Comparison of ENCODE assay signal across 9 cellular contexts in the genomic region with DNA sequence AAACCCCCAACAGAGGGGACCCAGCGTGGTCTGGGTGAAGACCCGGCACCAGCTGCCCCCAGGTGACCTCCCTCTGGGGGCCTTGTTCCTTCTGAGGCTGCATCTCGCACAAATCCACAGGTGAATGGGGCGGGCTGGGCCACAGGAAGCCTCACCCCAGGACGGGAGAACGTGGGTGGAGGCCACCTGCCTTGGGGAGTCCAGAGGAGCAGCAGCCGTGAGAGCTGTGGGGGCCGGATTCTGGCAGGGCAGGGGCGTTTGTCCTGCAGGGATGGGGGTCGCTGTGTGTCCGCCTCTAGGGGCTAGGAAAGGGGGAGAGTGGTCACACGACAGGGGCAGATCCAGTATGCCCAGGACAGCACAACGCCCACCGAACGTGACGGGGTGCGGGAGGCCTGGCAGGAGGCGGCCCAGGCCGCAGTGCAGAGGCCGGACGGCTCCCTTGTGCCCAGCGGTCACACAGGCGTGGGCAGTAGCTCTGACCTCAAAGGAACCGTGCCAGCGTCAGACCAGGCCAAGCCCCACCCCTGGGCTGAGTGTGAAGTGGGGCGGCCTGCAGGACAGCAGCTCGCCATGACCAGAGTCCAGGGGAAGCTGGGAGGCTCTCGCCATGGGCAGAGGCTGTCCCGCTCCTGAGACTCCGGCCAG. TPM values are rescaled to one million over a fixed set of nuclear protein-coding genes. Genes with fewer than 3 reads are reported as not detected.
DNase-seq lines count a peak whose midpoint lies in the region; ATAC-seq, FAIRE-seq and TF ChIP-seq lines count a peak whose summit lies in the region.
"Had no signal": no experiment of that assay in that cellular context is flagged by ENCODE, and none has a peak within 500 bp of the region (broad histone marks: within the 10 kb centered on the region; RNA-seq: fewer than 3 reads in every experiment).

No MANE protein-coding gene starts in this region.

- H3K27me3 ChIP-seq in adrenal gland: no peaks in the 10 kb centered on the region
- H3K27me3 ChIP-seq in lower lobe of right lung (ENCODE audit: low read depth): no peaks in the 10 kb centered on the region
- H3K27me3 ChIP-seq: uterus had no signal

- intact Hi-C loops in Right ventricle myocardium inferior (cut with DNase I): no loop called here
- intact Hi-C loops in cardiac septum (cut with DNase I): no loop called here
- intact Hi-C loops in adrenal gland (cut with DNase I): no loop called here
- intact Hi-C loops in lower lobe of right lung (cut with DNase I): no loop called here
- intact Hi-C loops in kidney (cut with DNase I): no loop called here

- WGBS in adrenal gland, 4 donors: 57 to 85% (median 82%) methylated on average over 6 to 30 of the region's 30 CpGs

- H3K4me3 ChIP-seq in adrenal gland (no peak overlapping the region), lower lobe of right lung (no peak overlapping the region), kidney (ENCODE audit: low read length in 2 of 2) (no peak overlapping the region)
- H3K4me3 ChIP-seq: uterus had no signal

- H3K36me3 ChIP-seq in adrenal gland (replicated peaks in 1 of 2): peaks cover 0 to 48% of the 10 kb centered on the region in 2 donors
- peaks cover 96% of the 10 kb centered on the region for H3K36me3 ChIP-seq in lower lobe of right lung
- H3K36me3 ChIP-seq in kidney (ENCODE audit: control insufficient read depth in 1 of 2, insufficient read depth in 2 of 2, low read length in 2 of 2): peaks cover 4 to 6% of the 10 kb centered on the region in 2 donors
- H3K36me3 ChIP-seq: uterus had no signal

- H3K9me3 ChIP-seq in adrenal gland (replicated peaks in 1 of 3) (no peaks in the 10 kb centered on the region), lower lobe of right lung (no peaks in the 10 kb centered on the region), kidney (ENCODE audit: control insufficient read depth in 1 of 2, low read length in 2 of 2) (no peaks in the 10 kb centered on the region)
- H3K9me3 ChIP-seq: uterus had no signal

- H3K9ac ChIP-seq in kidney (ENCODE audit: low read length in 2 of 2): no peak overlapping the region

- no peak for FAIRE-seq in kidney (lab: Jason Lieb, UNC)

- ATAC-seq in Right ventricle myocardium inferior: peak; percentile 29
- peak; percentile 46 to 72 for ATAC-seq in lower lobe of right lung

- DNase-seq in Right ventricle myocardium inferior (ENCODE audit: missing footprints) (peak; percentile 72), cardiac septum (ENCODE audit: low spot score) (no peak), adrenal gland (peak in 1 of 7 donors; percentile 46), lower lobe of right lung (no peak), kidney (no peak), SK-N-DZ (ENCODE audit: low spot score) (no peak), NCI-H1105 treated with DMSO at 0.1 percent for 48 hours (lab: John Stamatoyannopoulos, UW) (no peak), globus pallidus (ENCODE audit: low spot score) (no peak)
- DNase-seq: uterus had no signal

- H3K4me1 ChIP-seq in adrenal gland (replicated peaks in 1 of 2) (peaks cover 2 to 8% of the 10 kb centered on the region in 2 donors), lower lobe of right lung (peaks cover 32% of the 10 kb centered on the region), kidney (ENCODE audit: control insufficient read depth in 1 of 2, insufficient read depth in 1 of 2, low read depth in 1 of 2, low read length in 2 of 2) (no peaks in the 10 kb centered on the region)

- H3K27ac ChIP-seq in adrenal gland (peak overlapping the region in 4 of 5 donors; percentile 7 to 80 (median 49)), lower lobe of right lung (peak overlapping the region; percentile 74), kidney (ENCODE audit: low read depth in 2 of 2, low read length in 2 of 2) (no peak overlapping the region)
- H3K27ac ChIP-seq: uterus had no signal

- no peak for TF ChIP-seq POLR2A in adrenal gland (IDR thresholded peaks at IDR 0.05)

- no peak for TF ChIP-seq CTCF in adrenal gland (IDR thresholded peaks at IDR 0.05)
- TF ChIP-seq CTCF in lower lobe of right lung (IDR thresholded peaks at IDR 0.05): no peak
- TF ChIP-seq CTCF in kidney (IDR thresholded peaks at IDR 0.05; ENCODE audit: borderline replicate concordance, extremely low read depth, insufficient read depth): no peak

RNA-seq across cellular contexts. Expression of a gene that starts 6.6 kb away (rescaled TPM):
- total RNA-seq in Right ventricle myocardium inferior: 142 TPM
- total RNA-seq in cardiac septum: 125 TPM
- 100 to 1,000 TPM in 7 of 8 donors, 10 to 100 TPM in 1; 94.0 to 231 (median 171) TPM for total RNA-seq in adrenal gland
- polyA plus RNA-seq in adrenal gland: 100 to 1,000 TPM in 2 of 3 donors, 10 to 100 TPM in 1; 74.7 to 132 (median 109) TPM
- 158 TPM for total RNA-seq in lower lobe of right lung
- total RNA-seq in kidney: 158 TPM
- 189 TPM for polyA plus RNA-seq in kidney (ENCODE audit: insufficient read depth, low read depth, low replicate concordance)
- polyA plus RNA-seq in SK-N-DZ (2014; cell fraction: cytosol; rRNA removed): 240 and 311 TPM in 2 replicates
- polyA plus RNA-seq in SK-N-DZ (2014; cell fraction: nucleus; rRNA removed): 150 and 168 TPM in 2 replicates

RNA-seq across cellular contexts. Expression of a gene that starts 15.3 kb away (rescaled TPM):
- total RNA-seq in Right ventricle myocardium inferior (361 TPM), cardiac septum (243 TPM), adrenal gland (1,000 to 10,000 TPM in 1 of 8 donors, 100 to 1,000 TPM in 7; 385 to 1,424 (median 704) TPM), lower lobe of right lung (378 TPM), kidney (268 TPM)
- polyA plus RNA-seq in adrenal gland (1,000 to 10,000 TPM in 2 of 3 donors, 100 to 1,000 TPM in 1; 420 to 1,267 (median 1,035) TPM), kidney (ENCODE audit: insufficient read depth, low read depth, low replicate concordance) (966 TPM)
- 781 and 852 TPM in 2 replicates for polyA plus RNA-seq in SK-N-DZ (2014; cell fraction: cytosol; rRNA removed)
- polyA plus RNA-seq in SK-N-DZ (2014; cell fraction: nucleus; rRNA removed): 522 and 693 TPM in 2 replicates

RNA-seq across cellular contexts. Expression of a gene that starts 21.6 kb away (rescaled TPM):
- 6.6 TPM for total RNA-seq in Right ventricle myocardium inferior
- 3.7 TPM for total RNA-seq in cardiac septum
- 10 to 100 TPM; 18.8 to 74.3 (median 34.8) TPM for total RNA-seq in adrenal gland
- polyA plus RNA-seq in adrenal gland: 10 to 100 TPM in 2 of 3 donors, 1 to 10 TPM in 1; 1.6 to 75.4 (median 30.2) TPM
- 83.5 TPM for total RNA-seq in lower lobe of right lung
- total RNA-seq in kidney: 50.0 TPM
- polyA plus RNA-seq in kidney (ENCODE audit: insufficient read depth, low read depth, low replicate concordance): 11.8 TPM
- polyA plus RNA-seq in SK-N-DZ (2014; cell fraction: cytosol; rRNA removed): 3.2 and 6.2 TPM in 2 replicates
- polyA plus RNA-seq in SK-N-DZ (2014; cell fraction: nucleus; rRNA removed): 6.1 and 10.6 TPM in 2 replicates

RNA-seq across cellular contexts. Expression of a gene that starts 48.6 kb away (rescaled TPM):
- total RNA-seq in Right ventricle myocardium inferior (7.7 TPM), cardiac septum (10.5 TPM), adrenal gland (10 to 100 TPM in 7 of 8 donors, 1 to 10 TPM in 1; 8.8 to 23.2 (median 18.8) TPM), lower lobe of right lung (53.3 TPM), kidney (20.4 TPM)
- polyA plus RNA-seq in adrenal gland (100 to 1,000 TPM in 1 of 3 donors, 10 to 100 TPM in 1, 1 to 10 TPM in 1; 2.1 to 109 (median 28.7) TPM), kidney (ENCODE audit: insufficient read depth, low read depth, low replicate concordance) (11.7 TPM)
- polyA plus RNA-seq in SK-N-DZ (2014; cell fraction: cytosol; rRNA removed): 7.6 and 10.8 TPM in 2 replicates
- 71.2 and 150 TPM in 2 replicates for polyA plus RNA-seq in SK-N-DZ (2014; cell fraction: nucleus; rRNA removed)

Comparison
In these comparisons a context has a peak if more than half of its experiments do, and no peak if none do; other contexts are left out.
1. H3K27ac ChIP-seq: peak in adrenal gland (4 of 5) and lower lobe of right lung (single experiment); none in kidney (0 of 2).